18 cellular contexts compared by ENCODE assay signal in genomic region chr10:94104316-94105060, GRCh38.
DNase-seq lines count a peak whose midpoint lies in the region; TF ChIP-seq lines count a peak whose summit lies in the region.
"Had no signal": no experiment of that assay in that cellular context is flagged by ENCODE, and none has a peak within 500 bp of the region (broad histone marks: within the 10 kb centered on the region; RNA-seq: fewer than 3 reads in every experiment).

No MANE protein-coding gene starts in this region.

- H3K36me3 ChIP-seq in smooth muscle cell (ENCODE audit: low read depth), result no peaks in the 10 kb centered on the region
- H3K36me3 ChIP-seq: left lung, suprapubic skin had no signal

- H3K4me3 ChIP-seq in astrocyte of the spinal cord (ENCODE audit: low read depth, low read length) (no peak overlapping the region), fibroblast of villous mesenchyme (ENCODE audit: low read depth, low read length) (no peak overlapping the region), smooth muscle cell (no peak overlapping the region)
- H3K4me3 ChIP-seq: GM23248, left lung, skin epidermis, suprapubic skin had no signal

- peak overlapping the region; percentile 99 for H3K27ac ChIP-seq in smooth muscle cell (ENCODE audit: low read depth)
- H3K27ac ChIP-seq: GM23248, skin epidermis, suprapubic skin had no signal

- peaks cover 32% of the 10 kb centered on the region for H3F3A ChIP-seq in smooth muscle cell (ENCODE audit: low read depth)

- H3K4me3 Mint-ChIP-seq in HFFc6, result peak overlapping the region; percentile 63; the same call in 1 of the 2 replicates
- no peak overlapping the region for H3K4me3 Mint-ChIP-seq in activated CD4-positive, alpha-beta T cell treated with anti-CD3 and anti-CD28 coated beads, Interleukin-2, amount 10 ng/mL, durations not matched to agents 24 days and 14 days
- H3K4me3 Mint-ChIP-seq: activated CD4-positive, alpha-beta memory T cell treated with anti-CD3 and anti-CD28 coated beads, Interleukin-2, amount 10 ng/mL, durations not matched to agents 7 days and 5 days; activated T-cell treated with anti-CD3 and anti-CD28 coated beads, Interleukin-2, amount 50 U/mL, for 72 hours; effector memory CD8-positive, alpha-beta T cell; naive B cell had no signal

- in situ Hi-C loops in astrocyte of the spinal cord (cut with HindIII; ENCODE audit: low sequenced_read_pairs), result no loop called here

- H3K9me3 ChIP-seq in smooth muscle cell (replicated peaks; ENCODE audit: low read depth), result no peaks in the 10 kb centered on the region
- H3K9me3 ChIP-seq: left lung, suprapubic skin had no signal

- no peaks in the 10 kb centered on the region for H3K27me3 ChIP-seq in smooth muscle cell (ENCODE audit: low read depth)
- H3K27me3 ChIP-seq: left lung, suprapubic skin had no signal

- 46% methylated on average over 8 of the region's 8 CpGs for WGBS in smooth muscle cell (ENCODE audit: low lambda C conversion rate)

- H3K4me1 Mint-ChIP-seq in HFFc6 (ENCODE audit: low read depth), result peaks cover 58% of the 10 kb centered on the region
- no peaks in the 10 kb centered on the region for H3K4me1 Mint-ChIP-seq in activated CD4-positive, alpha-beta T cell treated with anti-CD3 and anti-CD28 coated beads, Interleukin-2, amount 10 ng/mL, durations not matched to agents 24 days and 14 days

- no peaks in the 10 kb centered on the region for H4K20me1 ChIP-seq in smooth muscle cell (ENCODE audit: low read depth)

- H3K9me3 Mint-ChIP-seq in HFFc6, result no peaks in the 10 kb centered on the region
- H3K9me3 Mint-ChIP-seq in activated CD4-positive, alpha-beta T cell treated with anti-CD3 and anti-CD28 coated beads, Interleukin-2, amount 10 ng/mL, durations not matched to agents 24 days and 14 days, result no peaks in the 10 kb centered on the region
- H3K9me3 Mint-ChIP-seq: activated CD4-positive, alpha-beta memory T cell treated with anti-CD3 and anti-CD28 coated beads, Interleukin-2, amount 10 ng/mL, durations not matched to agents 7 days and 5 days; activated naive CD4-positive, alpha-beta T cell treated with anti-CD3 and anti-CD28 coated beads, Interleukin-2, amount 50 U/mL, for 72 hours had no signal

- H3K4me2 ChIP-seq in smooth muscle cell, result peak overlapping the region; percentile 69

- intact Hi-C loops in activated CD4-positive, alpha-beta T cell treated with anti-CD3 and anti-CD28 coated beads, Interleukin-2, amount 10 ng/mL, durations not matched to agents 24 days and 14 days (cut with micrococcal nuclease), result no loop called here

- TF ChIP-seq CTCF in HFFc6 (IDR thresholded peaks at IDR 0.05) (no peak), astrocyte of the spinal cord (IDR thresholded peaks at IDR 0.05; ENCODE audit: low read depth, low read length) (no peak), fibroblast of villous mesenchyme (IDR thresholded peaks at IDR 0.05; ENCODE audit: insufficient read depth, low read depth, low read length) (no peak), smooth muscle cell (IDR thresholded peaks at IDR 0.05; ENCODE audit: borderline replicate concordance, insufficient read depth, poor library complexity, severe bottlenecking) (no peak)

- peak overlapping the region; percentile 94 for H3K9ac ChIP-seq in smooth muscle cell (ENCODE audit: low read depth)
- H3K9ac ChIP-seq: GM23248 had no signal

- H3K36me3 Mint-ChIP-seq in HFFc6 (ENCODE audit: low read depth), result no peaks in the 10 kb centered on the region
- H3K36me3 Mint-ChIP-seq in activated CD4-positive, alpha-beta T cell treated with anti-CD3 and anti-CD28 coated beads, Interleukin-2, amount 10 ng/mL, durations not matched to agents 24 days and 14 days (ENCODE audit: low read depth), result no peaks in the 10 kb centered on the region
- H3K36me3 Mint-ChIP-seq: activated naive CD4-positive, alpha-beta T cell treated with anti-CD3 and anti-CD28 coated beads, Interleukin-2, amount 50 U/mL, for 72 hours; naive B cell had no signal

- H2AFZ ChIP-seq in smooth muscle cell (ENCODE audit: low read depth), result no peak overlapping the region
- H2AFZ ChIP-seq: GM23248 had no signal

- no peak for DNase-seq in HFFc6
- peak; percentile 45 for DNase-seq in astrocyte of the spinal cord (ENCODE audit: low read depth, low spot score)
- DNase-seq in fibroblast of villous mesenchyme (ENCODE audit: low read depth), result peak; percentile 70
- DNase-seq in smooth muscle cell (lab: John Stamatoyannopoulos, UW; ENCODE audit: unreplicated experiment), result no peak
- DNase-seq in islet precursor cell, result no peak
- no peak for DNase-seq in activated CD8-positive, alpha-beta memory T cell treated with anti-CD3 and anti-CD28 coated beads for 24 hours
- no peak for DNase-seq in activated CD4-positive, alpha-beta T cell treated with anti-CD3 and anti-CD28 coated beads, Interleukin-2, amount 10 ng/mL, durations not matched to agents 24 days and 14 days
- DNase-seq: activated CD4-positive, alpha-beta memory T cell treated with anti-CD3 and anti-CD28 coated beads, Interleukin-2, amount 10 ng/mL, durations not matched to agents 7 days and 5 days; activated T-cell treated with anti-CD3 and anti-CD28 coated beads, Interleukin-2, amount 50 U/mL, for 72 hours; central memory CD4-positive, alpha-beta T cell; effector memory CD8-positive, alpha-beta T cell; left lung; naive B cell; stimulated activated CD4-positive, alpha-beta T cell treated with anti-CD3 and anti-CD28 coated beads, Interleukin-4, amount 100 ng/mL, for 4 hours had no signal

- H3K4me1 ChIP-seq in smooth muscle cell (ENCODE audit: low read depth), result peaks cover 40% of the 10 kb centered on the region
- H3K4me1 ChIP-seq: left lung, suprapubic skin had no signal

- no peaks in the 10 kb centered on the region for H3K79me2 ChIP-seq in smooth muscle cell (ENCODE audit: low read depth)

- H3K27ac Mint-ChIP-seq in HFFc6, result peak overlapping the region; percentile 93
- H3K27ac Mint-ChIP-seq in activated CD4-positive, alpha-beta T cell treated with anti-CD3 and anti-CD28 coated beads, Interleukin-2, amount 10 ng/mL, durations not matched to agents 24 days and 14 days, result no peak overlapping the region
- H3K27ac Mint-ChIP-seq: activated CD4-positive, alpha-beta memory T cell treated with anti-CD3 and anti-CD28 coated beads, Interleukin-2, amount 10 ng/mL, durations not matched to agents 7 days and 5 days; activated naive CD4-positive, alpha-beta T cell treated with anti-CD3 and anti-CD28 coated beads, Interleukin-2, amount 50 U/mL, for 72 hours; activated T-cell treated with anti-CD3 and anti-CD28 coated beads, Interleukin-2, amount 50 U/mL, for 72 hours; effector memory CD8-positive, alpha-beta T cell; naive B cell had no signal

- H3K27me3 Mint-ChIP-seq in HFFc6 (ENCODE audit: insufficient read depth), result peaks cover 12% of the 10 kb centered on the region
- H3K27me3 Mint-ChIP-seq in activated CD4-positive, alpha-beta T cell treated with anti-CD3 and anti-CD28 coated beads, Interleukin-2, amount 10 ng/mL, durations not matched to agents 24 days and 14 days, result peaks cover 5% of the 10 kb centered on the region

Comparison
In these comparisons a context has a peak if more than half of its experiments do, and no peak if none do; other contexts are left out.
1. DNase-seq: peak in astrocyte of the spinal cord (single experiment) and fibroblast of villous mesenchyme (single experiment); none in HFFc6 (single experiment), smooth muscle cell (single experiment), islet precursor cell (single experiment), activated CD8-positive, alpha-beta memory T cell treated with anti-CD3 and anti-CD28 coated beads for 24 hours (single experiment) and activated CD4-positive, alpha-beta T cell treated with anti-CD3 and anti-CD28 coated beads, Interleukin-2, amount 10 ng/mL, durations not matched to agents 24 days and 14 days (single experiment).